Comparison of ENCODE assay signal across 9 cellular contexts in the genomic region with DNA sequence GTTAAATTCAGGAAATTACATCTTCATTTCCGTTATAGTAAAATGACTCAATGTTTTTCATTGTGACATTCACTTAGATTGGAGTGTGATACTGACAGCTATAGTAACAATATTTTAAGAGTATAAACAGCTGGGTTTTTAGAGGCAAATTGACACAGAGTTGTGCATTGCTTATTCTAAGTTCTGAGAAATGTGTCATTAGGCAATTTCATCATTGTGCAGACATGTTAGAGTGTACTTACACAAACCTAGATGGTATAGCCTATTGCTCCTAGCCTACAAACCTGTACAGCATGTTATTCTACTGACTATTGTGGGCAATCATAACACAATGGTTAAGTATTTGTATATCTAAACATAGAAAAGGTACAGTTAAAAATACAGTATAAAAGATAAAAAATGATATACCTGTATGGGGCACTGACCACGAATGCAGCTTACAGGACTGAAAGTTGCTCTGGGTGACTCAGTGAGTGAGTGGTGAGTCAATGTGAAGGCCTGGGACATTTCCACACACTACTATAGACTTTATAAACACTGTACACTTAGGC.
DNase-seq lines count a peak whose midpoint lies in the region; ATAC-seq, FAIRE-seq and TF ChIP-seq lines count a peak whose summit lies in the region.
"Had no signal": no experiment of that assay in that cellular context is flagged by ENCODE, and none has a peak within 500 bp of the region (broad histone marks: within the 10 kb centered on the region; RNA-seq: fewer than 3 reads in every experiment).

No MANE protein-coding gene starts in this region.

- no peaks in the 10 kb centered on the region for H3K36me3 ChIP-seq in endothelial cell of umbilical vein (ENCODE audit: control insufficient read depth in 2 of 2, extremely low read depth in 1 of 2, insufficient read depth in 2 of 2, low read length in 2 of 2)

- POLR2A ChIA-PET in endothelial cell of umbilical vein (lab: Charles Lee) = interaction anchor here (0.7 kb wide), 1 partner anchor 10 kb away, joined by 7 read pairs; no protein-coding TSS in a partner anchor

- no peak overlapping the region for H2AFZ ChIP-seq in endothelial cell of umbilical vein (ENCODE audit: low read depth, low read length)

- dilution Hi-C loops in endothelial cell of umbilical vein (cut with MboI; ENCODE audit: extremely low pct_ligation_motif_present, low sequenced_read_pairs) = no loop called here

- H3K9me1 ChIP-seq in endothelial cell of umbilical vein (replicated peaks; ENCODE audit: control insufficient read depth, extremely low read depth, insufficient read depth, low read length) = no peaks in the 10 kb centered on the region

- peak overlapping the region; percentile 96 for H3K4me2 ChIP-seq in endothelial cell of umbilical vein (ENCODE audit: insufficient read depth, low read length)

- TF ChIP-seq POLR2A in endothelial cell of umbilical vein (IDR thresholded peaks at IDR 0.05; ENCODE audit: low read depth, low read length) = no peak

- H3K79me2 ChIP-seq in endothelial cell of umbilical vein (ENCODE audit: control insufficient read depth, insufficient read depth, low read length) = peaks cover 46% of the 10 kb centered on the region

- peaks cover 62% of the 10 kb centered on the region for H3K4me1 ChIP-seq in endothelial cell of umbilical vein (ENCODE audit: control insufficient read depth, extremely low read depth, insufficient read depth, low read length)

- BruUV-seq in endothelial cell of umbilical vein (replicated peaks; lab: Mats Ljungman, UMichigan) = TSS peak; percentile 90

- intact Hi-C loops in endothelial cell of umbilical vein (cut with micrococcal nuclease) = loop anchor here (1.0 to 2.0 kb wide), 5 partner anchors 7 to 198 kb away; no protein-coding TSS in a partner anchor

- peak overlapping the region; percentile 78 for H3K9ac ChIP-seq in endothelial cell of umbilical vein (replicated peaks; ENCODE audit: extremely low read depth, insufficient read depth, low read length)

- ATAC-seq in GM18861 (IDR thresholded peaks at IDR 0.05; ENCODE audit: unreplicated experiment) (peak; percentile 70), GM19397 (IDR thresholded peaks at IDR 0.05; ENCODE audit: unreplicated experiment) (no peak), HG03521 (IDR thresholded peaks at IDR 0.05; ENCODE audit: unreplicated experiment) (no peak)

- CTCF ChIA-PET in endothelial cell of umbilical vein (lab: Charles Lee) = interaction anchor here (0.6 to 1.5 kb wide), 11 partner anchors 9 to 572 kb away, joined by 3 to 8 read pairs (median 3); no protein-coding TSS in a partner anchor

- peak; percentile 81 for DNase-seq in M059J (ENCODE audit: low read depth)
- peak; percentile 88 for DNase-seq in endothelial cell of umbilical vein (ENCODE audit: low read depth, low spot score)
- DNase-seq in COLO829 (ENCODE audit: low spot score) = no peak
- DNase-seq in SKM-1 (lab: John Stamatoyannopoulos, UW; ENCODE audit: unreplicated experiment) = no peak
- DNase-seq: CD8-positive, alpha-beta memory T cell had no signal

- no peaks in the 10 kb centered on the region for H4K20me1 ChIP-seq in endothelial cell of umbilical vein (replicated peaks; ENCODE audit: control insufficient read depth, extremely low read depth, insufficient read depth, low read length)

- H3K27ac ChIP-seq in 22Rv1 (peak overlapping the region; percentile 55), endothelial cell of umbilical vein (ENCODE audit: insufficient read depth, low read depth, low read length) (peak overlapping the region; percentile 98)

- no peaks in the 10 kb centered on the region for H3K27me3 ChIP-seq in endothelial cell of umbilical vein (ENCODE audit: control insufficient read depth in 2 of 2, insufficient read depth in 2 of 2, low read length in 2 of 2)

- H3K9me3 ChIP-seq in endothelial cell of umbilical vein (replicated peaks; ENCODE audit: control insufficient read depth, insufficient read depth, low read length) = no peaks in the 10 kb centered on the region

- peak overlapping the region in 1 of 3 experiments; percentile 48 for H3K4me3 ChIP-seq in endothelial cell of umbilical vein (replicated peaks in 1 of 3; ENCODE audit: insufficient read depth in 1 of 3, low read depth in 1 of 3, low read length in 3 of 3)

- TF ChIP-seq CTCF in 22Rv1 (IDR thresholded peaks at IDR 0.05) (no peak), endothelial cell of umbilical vein (IDR thresholded peaks at IDR 0.05; ENCODE audit: extremely low read depth in 1 of 2, insufficient read depth in 1 of 2, low read depth in 1 of 2, low read length in 2 of 2) (no peak)

- FAIRE-seq in endothelial cell of umbilical vein (lab: Jason Lieb, UNC) = peak; percentile 31

TF ChIP-seq in endothelial cell of umbilical vein, 7 proteins besides CTCF, POLR2A, EP300 and RAD21:
- TF ChIP-seq FOS (IDR thresholded peaks at IDR 0.05; ENCODE audit: borderline replicate concordance, insufficient read depth, low read length) = peak; percentile 60
- TF ChIP-seq MYC (IDR thresholded peaks at IDR 0.05; ENCODE audit: low read depth, low read length) = no peak
- TF ChIP-seq GATA2 (IDR thresholded peaks at IDR 0.05; ENCODE audit: insufficient read depth, insufficient read length, low read depth, low read length) = peak; percentile 88
- no peak for TF ChIP-seq POLR2AphosphoS5 (IDR thresholded peaks at IDR 0.05; ENCODE audit: insufficient read depth, low read depth, low read length)
- TF ChIP-seq EZH2 (IDR thresholded peaks at IDR 0.05; ENCODE audit: borderline replicate concordance, low read depth, low read length, severe bottlenecking) = no peak
- TF ChIP-seq, protein P1, sequence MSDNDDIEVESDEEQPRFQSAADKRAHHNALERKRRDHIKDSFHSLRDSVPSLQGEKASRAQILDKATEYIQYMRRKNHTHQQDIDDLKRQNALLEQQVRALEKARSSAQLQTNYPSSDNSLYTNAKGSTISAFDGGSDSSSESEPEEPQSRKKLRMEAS (IDR thresholded peaks at IDR 0.05; ENCODE audit: insufficient read depth, insufficient read length) = no peak
- TF ChIP-seq JUN (IDR thresholded peaks at IDR 0.05; ENCODE audit: borderline replicate concordance, insufficient read depth, insufficient read length, low read depth) = peak; percentile 97

Comparison
In these comparisons a context has a peak if more than half of its experiments do, and no peak if none do; other contexts are left out.
1. DNase-seq: peak in M059J (single experiment) and endothelial cell of umbilical vein (single experiment); none in COLO829 (single experiment) and SKM-1 (single experiment).